In the genomic region with DNA sequence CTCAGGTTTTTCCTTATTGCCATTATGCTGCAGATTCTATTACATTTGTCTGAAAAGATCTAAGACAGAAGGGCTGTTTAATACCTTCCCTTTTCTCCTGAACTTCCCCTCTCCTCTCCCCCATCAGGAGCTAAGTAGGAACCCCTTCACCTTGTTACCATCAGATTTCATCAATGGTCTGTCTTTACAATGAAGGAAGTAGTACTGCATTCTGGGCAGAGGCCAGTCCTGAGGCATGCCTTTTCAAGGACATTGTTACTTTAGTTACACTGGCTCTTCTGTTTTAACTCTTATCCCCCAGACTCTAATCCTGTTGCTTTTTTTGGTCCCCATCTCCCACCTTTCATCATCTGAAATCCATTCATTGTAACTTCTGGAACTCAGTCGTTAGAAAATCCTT, we compare ENCODE assay signal across 1 cellular context.
TF ChIP-seq lines count a peak whose summit lies in the region.

No MANE protein-coding gene starts in this region.

TF ChIP-seq in GM23338, 12 proteins besides CTCF, POLR2A, EP300 and RAD21 (continued from another document):
- TF ChIP-seq, protein P1, sequence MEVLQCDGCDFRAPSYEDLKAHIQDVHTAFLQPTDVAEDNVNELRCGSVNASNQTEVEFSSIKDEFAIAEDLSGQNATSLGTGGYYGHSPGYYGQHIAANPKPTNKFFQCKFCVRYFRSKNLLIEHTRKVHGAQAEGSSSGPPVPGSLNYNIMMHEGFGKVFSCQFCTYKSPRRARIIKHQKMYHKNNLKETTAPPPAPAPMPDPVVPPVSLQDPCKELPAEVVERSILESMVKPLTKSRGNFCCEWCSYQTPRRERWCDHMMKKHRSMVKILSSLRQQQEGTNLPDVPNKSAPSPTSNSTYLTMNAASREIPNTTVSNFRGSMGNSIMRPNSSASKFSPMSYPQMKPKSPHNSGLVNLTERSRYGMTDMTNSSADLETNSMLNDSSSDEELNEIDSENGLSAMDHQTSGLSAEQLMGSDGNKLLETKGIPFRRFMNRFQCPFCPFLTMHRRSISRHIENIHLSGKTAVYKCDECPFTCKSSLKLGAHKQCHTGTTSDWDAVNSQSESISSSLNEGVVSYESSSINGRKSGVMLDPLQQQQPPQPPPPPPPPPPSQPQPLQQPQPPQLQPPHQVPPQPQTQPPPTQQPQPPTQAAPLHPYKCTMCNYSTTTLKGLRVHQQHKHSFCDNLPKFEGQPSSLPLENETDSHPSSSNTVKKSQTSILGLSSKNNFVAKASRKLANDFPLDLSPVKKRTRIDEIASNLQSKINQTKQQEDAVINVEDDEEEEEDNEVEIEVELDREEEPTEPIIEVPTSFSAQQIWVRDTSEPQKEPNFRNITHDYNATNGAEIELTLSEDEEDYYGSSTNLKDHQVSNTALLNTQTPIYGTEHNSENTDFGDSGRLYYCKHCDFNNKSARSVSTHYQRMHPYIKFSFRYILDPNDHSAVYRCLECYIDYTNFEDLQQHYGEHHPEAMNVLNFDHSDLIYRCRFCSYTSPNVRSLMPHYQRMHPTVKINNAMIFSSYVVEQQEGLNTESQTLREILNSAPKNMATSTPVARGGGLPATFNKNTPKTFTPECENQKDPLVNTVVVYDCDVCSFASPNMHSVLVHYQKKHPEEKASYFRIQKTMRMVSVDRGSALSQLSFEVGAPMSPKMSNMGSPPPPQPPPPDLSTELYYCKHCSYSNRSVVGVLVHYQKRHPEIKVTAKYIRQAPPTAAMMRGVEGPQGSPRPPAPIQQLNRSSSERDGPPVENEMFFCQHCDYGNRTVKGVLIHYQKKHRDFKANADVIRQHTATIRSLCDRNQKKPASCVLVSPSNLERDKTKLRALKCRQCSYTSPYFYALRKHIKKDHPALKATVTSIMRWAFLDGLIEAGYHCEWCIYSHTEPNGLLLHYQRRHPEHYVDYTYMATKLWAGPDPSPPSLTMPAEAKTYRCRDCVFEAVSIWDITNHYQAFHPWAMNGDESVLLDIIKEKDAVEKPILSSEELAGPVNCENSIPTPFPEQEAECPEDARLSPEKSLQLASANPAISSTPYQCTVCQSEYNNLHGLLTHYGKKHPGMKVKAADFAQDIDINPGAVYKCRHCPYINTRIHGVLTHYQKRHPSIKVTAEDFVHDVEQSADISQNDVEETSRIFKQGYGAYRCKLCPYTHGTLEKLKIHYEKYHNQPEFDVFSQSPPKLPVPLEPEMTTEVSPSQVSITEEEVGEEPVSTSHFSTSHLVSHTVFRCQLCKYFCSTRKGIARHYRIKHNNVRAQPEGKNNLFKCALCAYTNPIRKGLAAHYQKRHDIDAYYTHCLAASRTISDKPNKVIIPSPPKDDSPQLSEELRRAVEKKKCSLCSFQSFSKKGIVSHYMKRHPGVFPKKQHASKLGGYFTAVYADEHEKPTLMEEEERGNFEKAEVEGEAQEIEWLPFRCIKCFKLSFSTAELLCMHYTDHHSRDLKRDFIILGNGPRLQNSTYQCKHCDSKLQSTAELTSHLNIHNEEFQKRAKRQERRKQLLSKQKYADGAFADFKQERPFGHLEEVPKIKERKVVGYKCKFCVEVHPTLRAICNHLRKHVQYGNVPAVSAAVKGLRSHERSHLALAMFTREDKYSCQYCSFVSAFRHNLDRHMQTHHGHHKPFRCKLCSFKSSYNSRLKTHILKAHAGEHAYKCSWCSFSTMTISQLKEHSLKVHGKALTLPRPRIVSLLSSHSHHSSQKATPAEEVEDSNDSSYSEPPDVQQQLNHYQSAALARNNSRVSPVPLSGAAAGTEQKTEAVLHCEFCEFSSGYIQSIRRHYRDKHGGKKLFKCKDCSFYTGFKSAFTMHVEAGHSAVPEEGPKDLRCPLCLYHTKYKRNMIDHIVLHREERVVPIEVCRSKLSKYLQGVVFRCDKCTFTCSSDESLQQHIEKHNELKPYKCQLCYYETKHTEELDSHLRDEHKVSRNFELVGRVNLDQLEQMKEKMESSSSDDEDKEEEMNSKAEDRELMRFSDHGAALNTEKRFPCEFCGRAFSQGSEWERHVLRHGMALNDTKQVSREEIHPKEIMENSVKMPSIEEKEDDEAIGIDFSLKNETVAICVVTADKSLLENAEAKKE (CRISPR knock-in tag; IDR thresholded peaks at IDR 0.05): no peak
- TF ChIP-seq JUNB (IDR thresholded peaks at IDR 0.05; ENCODE audit: unreplicated experiment) (no peak), ZNF331 (CRISPR knock-in tag; IDR thresholded peaks at IDR 0.05; ENCODE audit: low read depth) (no peak), EZH2phosphoT487 (IDR thresholded peaks at IDR 0.05; ENCODE audit: unreplicated experiment) (no peak), NANOG (IDR thresholded peaks at IDR 0.05; ENCODE audit: borderline replicate concordance) (no peak), POLR2AphosphoS5 (IDR thresholded peaks at IDR 0.05; ENCODE audit: low read depth) (no peak), STAT1 (IDR thresholded peaks at IDR 0.05; ENCODE audit: unreplicated experiment) (no peak)
- TF ChIP-seq, protein P2, sequence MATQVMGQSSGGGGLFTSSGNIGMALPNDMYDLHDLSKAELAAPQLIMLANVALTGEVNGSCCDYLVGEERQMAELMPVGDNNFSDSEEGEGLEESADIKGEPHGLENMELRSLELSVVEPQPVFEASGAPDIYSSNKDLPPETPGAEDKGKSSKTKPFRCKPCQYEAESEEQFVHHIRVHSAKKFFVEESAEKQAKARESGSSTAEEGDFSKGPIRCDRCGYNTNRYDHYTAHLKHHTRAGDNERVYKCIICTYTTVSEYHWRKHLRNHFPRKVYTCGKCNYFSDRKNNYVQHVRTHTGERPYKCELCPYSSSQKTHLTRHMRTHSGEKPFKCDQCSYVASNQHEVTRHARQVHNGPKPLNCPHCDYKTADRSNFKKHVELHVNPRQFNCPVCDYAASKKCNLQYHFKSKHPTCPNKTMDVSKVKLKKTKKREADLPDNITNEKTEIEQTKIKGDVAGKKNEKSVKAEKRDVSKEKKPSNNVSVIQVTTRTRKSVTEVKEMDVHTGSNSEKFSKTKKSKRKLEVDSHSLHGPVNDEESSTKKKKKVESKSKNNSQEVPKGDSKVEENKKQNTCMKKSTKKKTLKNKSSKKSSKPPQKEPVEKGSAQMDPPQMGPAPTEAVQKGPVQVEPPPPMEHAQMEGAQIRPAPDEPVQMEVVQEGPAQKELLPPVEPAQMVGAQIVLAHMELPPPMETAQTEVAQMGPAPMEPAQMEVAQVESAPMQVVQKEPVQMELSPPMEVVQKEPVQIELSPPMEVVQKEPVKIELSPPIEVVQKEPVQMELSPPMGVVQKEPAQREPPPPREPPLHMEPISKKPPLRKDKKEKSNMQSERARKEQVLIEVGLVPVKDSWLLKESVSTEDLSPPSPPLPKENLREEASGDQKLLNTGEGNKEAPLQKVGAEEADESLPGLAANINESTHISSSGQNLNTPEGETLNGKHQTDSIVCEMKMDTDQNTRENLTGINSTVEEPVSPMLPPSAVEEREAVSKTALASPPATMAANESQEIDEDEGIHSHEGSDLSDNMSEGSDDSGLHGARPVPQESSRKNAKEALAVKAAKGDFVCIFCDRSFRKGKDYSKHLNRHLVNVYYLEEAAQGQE (IDR thresholded peaks at IDR 0.05; ENCODE audit: unreplicated experiment): no peak
- TF ChIP-seq, protein P3, sequence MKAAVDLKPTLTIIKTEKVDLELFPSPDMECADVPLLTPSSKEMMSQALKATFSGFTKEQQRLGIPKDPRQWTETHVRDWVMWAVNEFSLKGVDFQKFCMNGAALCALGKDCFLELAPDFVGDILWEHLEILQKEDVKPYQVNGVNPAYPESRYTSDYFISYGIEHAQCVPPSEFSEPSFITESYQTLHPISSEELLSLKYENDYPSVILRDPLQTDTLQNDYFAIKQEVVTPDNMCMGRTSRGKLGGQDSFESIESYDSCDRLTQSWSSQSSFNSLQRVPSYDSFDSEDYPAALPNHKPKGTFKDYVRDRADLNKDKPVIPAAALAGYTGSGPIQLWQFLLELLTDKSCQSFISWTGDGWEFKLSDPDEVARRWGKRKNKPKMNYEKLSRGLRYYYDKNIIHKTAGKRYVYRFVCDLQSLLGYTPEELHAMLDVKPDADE (IDR thresholded peaks at IDR 0.05): no peak
